Comparison of ENCODE assay signal across 9 cellular contexts in the genomic region with DNA sequence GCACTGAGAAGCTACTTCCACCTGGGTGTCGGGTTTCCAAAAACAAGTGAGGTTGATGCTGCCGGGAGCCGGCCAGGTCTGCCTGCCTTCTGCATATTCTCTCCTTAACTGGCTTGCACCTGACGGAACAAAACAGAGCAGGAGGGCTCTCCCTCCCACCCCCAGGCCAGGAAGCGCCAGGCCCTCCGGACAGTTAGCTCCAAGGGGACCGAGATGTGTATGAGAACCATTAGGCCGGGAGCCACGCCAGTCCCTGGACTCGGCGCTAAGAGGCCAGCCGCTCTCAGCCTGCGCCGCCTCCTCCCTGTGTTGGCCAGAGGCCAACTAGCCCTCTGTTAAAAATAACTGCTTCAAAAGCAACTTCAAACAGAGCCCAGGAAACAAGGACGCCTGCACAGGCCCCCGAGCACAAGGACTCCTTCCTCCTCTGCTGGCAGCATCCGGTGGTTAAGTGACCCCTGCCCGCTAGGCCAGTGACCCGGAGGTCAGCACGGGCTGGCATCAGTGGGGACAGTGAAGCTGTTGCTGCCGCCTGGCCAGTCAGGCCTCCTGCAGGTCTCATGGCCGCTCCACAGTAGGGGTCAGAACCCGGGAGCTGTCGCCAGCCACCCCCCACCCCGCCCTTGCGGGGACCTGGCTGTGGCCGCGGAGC.
DNase-seq lines count a peak whose midpoint lies in the region; ATAC-seq and TF ChIP-seq lines count a peak whose summit lies in the region.
"Had no signal": no experiment of that assay in that cellular context is flagged by ENCODE, and none has a peak within 500 bp of the region (broad histone marks: within the 10 kb centered on the region; RNA-seq: fewer than 3 reads in every experiment).

No MANE protein-coding gene starts in this region.

- H3K4me1 ChIP-seq in adrenal gland (replicated peaks in 1 of 2): peaks cover 13 to 15% of the 10 kb centered on the region in 2 donors
- H3K4me1 ChIP-seq in skeletal muscle tissue (ENCODE audit: control insufficient read depth in 3 of 3, insufficient read depth in 3 of 3, low read length in 3 of 3): peaks cover 46 to 63% (median 50%) of the 10 kb centered on the region in 3 donors

- peak overlapping the region; percentile 48 to 84 (median 61) for H3K9ac ChIP-seq in skeletal muscle tissue (ENCODE audit: low read depth in 1 of 3, low read length in 3 of 3)

- H3K27me3 Mint-ChIP-seq in natural killer cell treated with Interleukin-12 subunit alpha and Interleukin-12 subunit beta and Interleukin-15 and Interleukin-18, amount 100 ng/mL, for 72 hours: peaks cover 0 to 14% of the 10 kb centered on the region in 2 donors

- no peak overlapping the region for H3K4me3 Mint-ChIP-seq in natural killer cell treated with Interleukin-12 subunit alpha and Interleukin-12 subunit beta and Interleukin-15 and Interleukin-18, amount 100 ng/mL, for 72 hours

- H3K9me3 Mint-ChIP-seq in natural killer cell treated with Interleukin-12 subunit alpha and Interleukin-12 subunit beta and Interleukin-15 and Interleukin-18, amount 100 ng/mL, for 72 hours: no peaks in the 10 kb centered on the region

- intact Hi-C loops in adrenal gland (cut with DNase I): no loop called here

- ATAC-seq in natural killer cell treated with Interleukin-12 subunit alpha and Interleukin-12 subunit beta and Interleukin-15 and Interleukin-18, amount 100 ng/mL, for 72 hours: no peak

- H3K27ac ChIP-seq in adrenal gland (peak overlapping the region; percentile 40 to 84 (median 76)), skeletal muscle tissue (ENCODE audit: low read depth, low read length) (peak overlapping the region; percentile 66)

- H3K27ac Mint-ChIP-seq in natural killer cell treated with Interleukin-12 subunit alpha and Interleukin-12 subunit beta and Interleukin-15 and Interleukin-18, amount 100 ng/mL, for 72 hours: no peak overlapping the region

- TF ChIP-seq CTCF in adrenal gland (IDR thresholded peaks at IDR 0.05): no peak

- H3K9me3 ChIP-seq in adrenal gland (replicated peaks in 1 of 3) (no peaks in the 10 kb centered on the region), skeletal muscle tissue (ENCODE audit: control insufficient read depth in 3 of 3, low read length in 3 of 3) (peaks cover 0 to 2% (median 0%) of the 10 kb centered on the region in 3 donors)

- no peaks in the 10 kb centered on the region for H3K4me1 Mint-ChIP-seq in natural killer cell treated with Interleukin-12 subunit alpha and Interleukin-12 subunit beta and Interleukin-15 and Interleukin-18, amount 100 ng/mL, for 72 hours (ENCODE audit: low read depth in 2 of 2)

- H3K27me3 ChIP-seq in adrenal gland (no peaks in the 10 kb centered on the region), skeletal muscle tissue (ENCODE audit: control insufficient read depth in 3 of 3, insufficient read depth in 3 of 3, low read length in 3 of 3) (no peaks in the 10 kb centered on the region)

- H3K36me3 ChIP-seq in adrenal gland (replicated peaks in 1 of 2): no peaks in the 10 kb centered on the region
- H3K36me3 ChIP-seq in skeletal muscle tissue (ENCODE audit: control insufficient read depth in 3 of 3, insufficient read depth in 3 of 3, low read length in 3 of 3): peaks cover 32 to 55% (median 39%) of the 10 kb centered on the region in 3 donors

- WGBS in adrenal gland, 4 donors: 10 to 19% (median 14%) methylated on average over 4 to 28 of the region's 28 CpGs

- TF ChIP-seq POLR2A in adrenal gland (IDR thresholded peaks at IDR 0.05): peak in 1 of 2 donors; percentile 52

- DNase-seq in M059J (ENCODE audit: low read depth) (peak; percentile 20), adrenal gland (peak; percentile 76 to 92 (median 88)), iPS DF 19.7 (ENCODE audit: low read depth, low spot score) (peak; percentile 74)
- no peak for DNase-seq in central memory CD4-positive, alpha-beta T cell
- DNase-seq in natural killer cell treated with Interleukin-12 subunit alpha and Interleukin-12 subunit beta and Interleukin-15 and Interleukin-18, amount 100 ng/mL, for 72 hours (ENCODE audit: low spot score): no peak
- DNase-seq in stimulated activated CD4-positive, alpha-beta T cell treated with anti-CD3 and anti-CD28 coated beads, Interleukin-2, amount 100 ng/mL, for 48 hours: no peak
- no peak for DNase-seq in activated CD8-positive, alpha-beta memory T cell treated with anti-CD3 and anti-CD28 coated beads, Interleukin-2, amount 50 U/mL, for 4 hours
- DNase-seq: naive B cell had no signal

- H3K36me3 Mint-ChIP-seq in natural killer cell treated with Interleukin-12 subunit alpha and Interleukin-12 subunit beta and Interleukin-15 and Interleukin-18, amount 100 ng/mL, for 72 hours: no peaks in the 10 kb centered on the region

- H3K4me3 ChIP-seq in adrenal gland (no peak overlapping the region), skeletal muscle tissue (ENCODE audit: low read length in 3 of 3) (peak overlapping the region in 2 of 3 donors; percentile 52 to 53)

Comparison
In these comparisons a context has a peak if more than half of its experiments do, and no peak if none do; other contexts are left out.
1. DNase-seq: peak in M059J (single experiment), adrenal gland (7 of 7) and iPS DF 19.7 (single experiment); none in central memory CD4-positive, alpha-beta T cell (single experiment), natural killer cell treated with Interleukin-12 subunit alpha and Interleukin-12 subunit beta and Interleukin-15 and Interleukin-18, amount 100 ng/mL, for 72 hours (single experiment), stimulated activated CD4-positive, alpha-beta T cell treated with anti-CD3 and anti-CD28 coated beads, Interleukin-2, amount 100 ng/mL, for 48 hours (0 of 2) and activated CD8-positive, alpha-beta memory T cell treated with anti-CD3 and anti-CD28 coated beads, Interleukin-2, amount 50 U/mL, for 4 hours (single experiment).
2. H3K4me3 ChIP-seq: peak in skeletal muscle tissue (2 of 3); none in adrenal gland (0 of 4).